Comparison of ENCODE assay signal across 8 cellular contexts in genomic region chr1:7646981-7647901, GRCh38.
A peak's percentile ranks its signal among the peaks of the same experiment; 100 is the strongest.
DNase-seq lines count a peak whose midpoint lies in the region; ATAC-seq and TF ChIP-seq lines count a peak whose summit lies in the region.

No MANE protein-coding gene starts in this region.

- no peaks in the 10 kb centered on the region for H3K36me3 ChIP-seq in HEK293 (ENCODE audit: control insufficient read depth in 2 of 2, insufficient read depth in 1 of 2, low read length in 2 of 2)
- H3K36me3 ChIP-seq in parathyroid adenoma (ENCODE audit: control insufficient read depth, insufficient read depth, low read length) = no peaks in the 10 kb centered on the region
- H3K36me3 ChIP-seq in upper lobe of right lung = no peaks in the 10 kb centered on the region

- intact Hi-C loops in upper lobe of right lung (cut with DNase I) = loop anchor here (5.0 to 10.0 kb wide), 2 partner anchors 855 to 922 kb away; no protein-coding TSS in a partner anchor

- CTCF ChIA-PET in HEK293 (lab: Yijun Ruan, JAX) = interaction anchor here (0.5 to 3.6 kb wide), 29 partner anchors 8 to 925 kb away, joined by 3 to 26 read pairs (median 3); no protein-coding TSS in a partner anchor

- DNase-seq in RPMI7951 (ENCODE audit: low read depth) (peak; percentile 34), foreskin melanocyte (peak; percentile 11), upper lobe of right lung (peak; percentile 90)
- peak; percentile 56 for DNase-seq in activated T-helper 9 cell treated with anti-CD3 and anti-CD28 coated beads, Interleukin-2, amount 50 U/mL, for 16 hours (ENCODE audit: low read depth)

- POLR2A ChIA-PET in HEK293 (lab: Yijun Ruan, JAX) = interaction anchor here (0.8 kb wide), 1 partner anchor 94 kb away, joined by 5 read pairs; no protein-coding TSS in a partner anchor

- H3K9me3 ChIP-seq in HEK293 (ENCODE audit: control insufficient read depth, insufficient read depth, low read depth, low read length) (no peaks in the 10 kb centered on the region), parathyroid adenoma (ENCODE audit: control insufficient read depth, low read length) (no peaks in the 10 kb centered on the region), upper lobe of right lung (no peaks in the 10 kb centered on the region)

- H2AFZ ChIP-seq in parathyroid adenoma = no peak overlapping the region

- H3K27ac ChIP-seq in C4-2B (no peak overlapping the region), HEK293 (ENCODE audit: extremely low read depth, low read depth, low read length) (no peak overlapping the region), parathyroid adenoma (no peak overlapping the region), upper lobe of right lung (no peak overlapping the region)

- no peaks in the 10 kb centered on the region for H3K4me1 ChIP-seq in HEK293 (ENCODE audit: control insufficient read depth, insufficient read depth, low read length)
- no peaks in the 10 kb centered on the region for H3K4me1 ChIP-seq in parathyroid adenoma
- H3K4me1 ChIP-seq in upper lobe of right lung = peaks cover 26% of the 10 kb centered on the region

- H3K4me3 ChIP-seq in HEK293 (ENCODE audit: low read depth, low read length) (no peak overlapping the region), parathyroid adenoma (ENCODE audit: low read depth, low read length) (no peak overlapping the region), upper lobe of right lung (no peak overlapping the region)

- H3K79me2 ChIP-seq in parathyroid adenoma = no peaks in the 10 kb centered on the region

- TF ChIP-seq CTCF in C4-2B (conservative IDR thresholded peaks at IDR 0.05) = peak; percentile 98
- TF ChIP-seq CTCF in HEK293 (tag by site-specific recombination; IDR thresholded peaks at IDR 0.05) = peak; percentile 56
- TF ChIP-seq CTCF in parathyroid adenoma (IDR thresholded peaks at IDR 0.05) = peak; percentile 87
- TF ChIP-seq CTCF in upper lobe of right lung (IDR thresholded peaks at IDR 0.05) = peak; percentile 94

- H3K27me3 ChIP-seq in parathyroid adenoma (ENCODE audit: control insufficient read depth, insufficient read depth, low read length) = no peaks in the 10 kb centered on the region
- H3K27me3 ChIP-seq in upper lobe of right lung = no peaks in the 10 kb centered on the region

- H3K9ac ChIP-seq in parathyroid adenoma = no peak overlapping the region

- no peak overlapping the region for H3K4me2 ChIP-seq in parathyroid adenoma (ENCODE audit: low read length)

- peak; percentile 62 for ATAC-seq in upper lobe of right lung
- no peak for ATAC-seq in GM19452 (IDR thresholded peaks at IDR 0.05; ENCODE audit: unreplicated experiment)

TF ChIP-seq in HEK293, 187 proteins besides CTCF, POLR2A, EP300 and RAD21:
- no peak for TF ChIP-seq ZNF133 (tag by site-specific recombination; IDR thresholded peaks at IDR 0.05)
- no peak for TF ChIP-seq ZNF747 (tag by site-specific recombination; IDR thresholded peaks at IDR 0.05)
- no peak for TF ChIP-seq ZBTB48 (tag by site-specific recombination; IDR thresholded peaks at IDR 0.05)
- no peak for TF ChIP-seq ZNF473 (tag by site-specific recombination; IDR thresholded peaks at IDR 0.05)
- peak; percentile 55; the same call in 1 of the 2 replicates for TF ChIP-seq GLIS1 (tag by site-specific recombination; IDR thresholded peaks at IDR 0.05)
- peak; percentile 26; the same call in 1 of the 2 replicates for TF ChIP-seq GLIS2 (tag by site-specific recombination; IDR thresholded peaks at IDR 0.05)
- TF ChIP-seq ZNF654 (tag by site-specific recombination; IDR thresholded peaks at IDR 0.05; ENCODE audit: low read depth) = peak; percentile 79
- TF ChIP-seq SP3 (tag by site-specific recombination; IDR thresholded peaks at IDR 0.05) = no peak
- no peak for TF ChIP-seq TCF7L2 (IDR thresholded peaks at IDR 0.05; ENCODE audit: borderline replicate concordance, low read depth, low read length)
- TF ChIP-seq ZNF76 (tag by site-specific recombination; IDR thresholded peaks at IDR 0.05; ENCODE audit: borderline replicate concordance, low read depth) = no peak

Comparison
In these comparisons a context has a peak if more than half of its experiments do, and no peak if none do; other contexts are left out.
1. DNase-seq: peak in every context shown above with its lines; median percentile 90 in upper lobe of right lung; 56 in activated T-helper 9 cell treated with anti-CD3 and anti-CD28 coated beads, Interleukin-2, amount 50 U/mL, for 16 hours; 34 in RPMI7951; 11 in foreskin melanocyte.